17 cellular contexts compared by ENCODE assay signal in genomic region chr2:24402242-24403092, GRCh38. TPM values are rescaled to one million over a fixed set of nuclear protein-coding genes. Genes with fewer than 3 reads are reported as not detected.
DNase-seq lines count a peak whose midpoint lies in the region; ATAC-seq and TF ChIP-seq lines count a peak whose summit lies in the region.
"Had no signal": no experiment of that assay in that cellular context is flagged by ENCODE, and none has a peak within 500 bp of the region (broad histone marks: within the 10 kb centered on the region; RNA-seq: fewer than 3 reads in every experiment).

No MANE protein-coding gene starts in this region.

- H3K36me3 Mint-ChIP-seq in WTC11, result no peaks in the 10 kb centered on the region
- H3K36me3 Mint-ChIP-seq: activated naive CD8-positive, alpha-beta T cell treated with anti-CD3 and anti-CD28 coated beads for 36 hours; natural killer cell treated with Interleukin-12 subunit alpha and Interleukin-12 subunit beta and Interleukin-15 and Interleukin-18, amount 100 ng/mL, for 72 hours had no signal

- H3K9me3 Mint-ChIP-seq in WTC11, result no peaks in the 10 kb centered on the region
- H3K9me3 Mint-ChIP-seq: activated naive CD8-positive, alpha-beta T cell treated with anti-CD3 and anti-CD28 coated beads for 36 hours; dendritic cell treated with granulocyte-macrophage colony-stimulating factor and Interleukin-4, amounts not matched to agents 40 ng/mL and 50 ng/mL, for 4 days; natural killer cell treated with Interleukin-12 subunit alpha and Interleukin-12 subunit beta and Interleukin-15 and Interleukin-18, amount 100 ng/mL, for 72 hours had no signal

- H3K27me3 Mint-ChIP-seq in WTC11 (ENCODE audit: low read depth), result peaks cover 13% of the 10 kb centered on the region

- ATAC-seq in WTC11 (peak; percentile 48), esophagus mucosa (no peak)
- ATAC-seq: natural killer cell treated with Interleukin-12 subunit alpha and Interleukin-12 subunit beta and Interleukin-15 and Interleukin-18, amount 100 ng/mL, for 72 hours had no signal

- intact Hi-C loops in posterior cingulate gyrus (cut with DNase I), result no loop called here

- H3K4me3 ChIP-seq in AG04449 (ENCODE audit: low read depth, low read length) (peak overlapping the region; percentile 12), fibroblast of pulmonary artery (replicated peaks; ENCODE audit: low read depth, low read length) (peak overlapping the region; percentile 27)
- H3K4me3 ChIP-seq: MG63 had no signal

- no peak overlapping the region for H3K27ac Mint-ChIP-seq in WTC11
- H3K27ac Mint-ChIP-seq: activated naive CD8-positive, alpha-beta T cell treated with anti-CD3 and anti-CD28 coated beads for 36 hours; dendritic cell treated with granulocyte-macrophage colony-stimulating factor and Interleukin-4, amounts not matched to agents 40 ng/mL and 50 ng/mL, for 4 days; natural killer cell treated with Interleukin-12 subunit alpha and Interleukin-12 subunit beta and Interleukin-15 and Interleukin-18, amount 100 ng/mL, for 72 hours had no signal

- no peak for DNase-seq in AG04449 (ENCODE audit: low read depth, low spot score)
- DNase-seq in WTC11 (ENCODE audit: low spot score), result peak; percentile 29
- no peak for DNase-seq in fibroblast of pulmonary artery (ENCODE audit: low read depth)
- DNase-seq in posterior cingulate gyrus, result peak in 8 of 10 donors; percentile 14 to 87 (median 30)
- DNase-seq in DMS53 (lab: John Stamatoyannopoulos, UW), result no peak
- DNase-seq in DMS 273 treated with DMSO at 0.1 percent for 48 hours (lab: John Stamatoyannopoulos, UW), result no peak
- no peak for DNase-seq in AML-193 (lab: John Stamatoyannopoulos, UW)
- DNase-seq: activated CD8-positive, alpha-beta memory T cell treated with anti-CD3 and anti-CD28 coated beads, Interleukin-2, amount 50 U/mL, for 4 hours; activated naive CD8-positive, alpha-beta T cell treated with anti-CD3 and anti-CD28 coated beads for 36 hours; DMS79; left cardiac atrium; MG63; NCI-H2171; trophoblast cell had no signal

- peaks cover 15% of the 10 kb centered on the region for H3K4me1 Mint-ChIP-seq in WTC11

- CTCF ChIA-PET in AG04449 (lab: Yijun Ruan, JAX), result interaction anchor here (0.9 to 2.0 kb wide), 2 partner anchors 20 to 426 kb away, joined by 3 to 8 read pairs; no protein-coding TSS in a partner anchor
- CTCF ChIA-PET in WTC11 (lab: Charles Lee), result interaction anchor here (1.1 to 1.4 kb wide), 3 partner anchors 140 to 425 kb away, joined by 3 read pairs; no protein-coding TSS in a partner anchor

- peak overlapping the region; percentile 45 for H3K4me3 Mint-ChIP-seq in WTC11
- H3K4me3 Mint-ChIP-seq: activated naive CD8-positive, alpha-beta T cell treated with anti-CD3 and anti-CD28 coated beads for 36 hours; dendritic cell treated with granulocyte-macrophage colony-stimulating factor and Interleukin-4, amounts not matched to agents 40 ng/mL and 50 ng/mL, for 4 days; natural killer cell treated with Interleukin-12 subunit alpha and Interleukin-12 subunit beta and Interleukin-15 and Interleukin-18, amount 100 ng/mL, for 72 hours had no signal

- TF ChIP-seq CTCF in AG04449 (IDR thresholded peaks at IDR 0.05; ENCODE audit: insufficient read depth, low read length, missing control alignments), result no peak
- no peak for TF ChIP-seq CTCF in WTC11 (IDR thresholded peaks at IDR 0.05)
- no peak for TF ChIP-seq CTCF in fibroblast of pulmonary artery (IDR thresholded peaks at IDR 0.05; ENCODE audit: low read length, missing control alignments)

- POLR2A ChIA-PET in AG04449 (lab: Yijun Ruan, JAX) (no interaction called here), WTC11 (lab: Charles Lee) (no interaction called here)

TF ChIP-seq in WTC11, 78 proteins besides CTCF, POLR2A, EP300 and RAD21:
- TF ChIP-seq GABPB1 (CRISPR knock-in tag; IDR thresholded peaks at IDR 0.05), result 0 out of 2 replicates have a peak, but pooled peaks have one; percentile 18
- no peak for TF ChIP-seq ZNF532 (CRISPR knock-in tag; IDR thresholded peaks at IDR 0.05; ENCODE audit: borderline replicate concordance)

RNA-seq across cellular contexts. Expression of gene ITSN2, which starts 42.1 kb away (rescaled TPM):
- total RNA-seq in WTC11 (2021), result 18.1 to 19.8 TPM (median 19.0 TPM) in 3 replicates
- 66.5 TPM for total RNA-seq in esophagus mucosa

Comparison
In these comparisons a context has a peak if more than half of its experiments do, and no peak if none do; other contexts are left out.
1. DNase-seq: peak in WTC11 (single experiment) and posterior cingulate gyrus (8 of 10); none in AG04449 (single experiment), fibroblast of pulmonary artery (single experiment), DMS53 (single experiment), DMS 273 treated with DMSO at 0.1 percent for 48 hours (single experiment) and AML-193 (0 of 2).